Comparison of ENCODE assay signal across 1 cellular context in the genomic region with DNA sequence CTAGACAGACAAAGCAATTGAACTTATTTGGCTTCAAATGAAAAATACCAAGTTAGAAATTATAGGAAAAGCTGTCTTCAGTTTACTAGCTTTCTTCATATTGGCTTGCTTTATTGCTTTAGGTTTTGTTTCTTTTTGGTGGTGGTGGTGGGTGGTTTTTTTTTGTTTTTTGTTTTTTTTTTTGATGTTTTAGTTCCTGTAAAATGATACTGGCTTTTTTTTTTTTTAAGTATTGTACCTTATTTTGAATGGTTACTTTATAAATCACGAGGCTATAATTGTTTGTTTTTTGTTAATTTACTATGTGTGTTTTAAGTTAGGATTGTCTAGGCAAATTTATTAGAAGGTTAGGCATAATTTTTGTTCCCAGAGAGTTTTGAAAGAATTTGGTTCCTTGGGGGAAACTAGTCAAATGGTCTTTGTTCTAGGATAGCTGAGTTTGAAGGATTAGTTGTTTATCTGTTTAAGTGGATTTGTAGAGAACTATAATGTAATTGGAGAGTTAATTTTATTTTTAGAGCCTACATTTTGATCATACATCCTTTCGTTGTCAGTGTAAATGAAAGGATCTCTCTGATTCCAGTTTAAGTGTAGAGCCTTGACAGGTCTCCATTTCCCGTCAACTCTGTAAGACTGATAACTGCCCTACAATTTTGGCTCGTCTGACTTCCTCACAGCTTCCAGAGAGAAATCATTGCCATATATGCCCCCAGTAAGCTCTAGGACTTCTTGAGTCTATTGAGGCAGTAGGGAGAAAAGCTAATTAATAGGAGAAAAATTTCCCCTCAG.
TF ChIP-seq lines count a peak whose summit lies in the region.

No MANE protein-coding gene starts in this region.

TF ChIP-seq in K562, 482 proteins besides CTCF, POLR2A, EP300 and RAD21 (continued from another document and continues in another):
- TF ChIP-seq ZBTB5 (IDR thresholded peaks at IDR 0.05) (peak; percentile 71; the same call in 1 of the 2 replicates), ZNF79 (CRISPR knock-in tag; IDR thresholded peaks at IDR 0.05; ENCODE audit: low read depth) (no peak), SRF (CRISPR knock-in tag; IDR thresholded peaks at IDR 0.05) (no peak), HDGF (IDR thresholded peaks at IDR 0.05) (0 out of 2 replicates have a peak, but pooled peaks have one; percentile 80), PHB2 (IDR thresholded peaks at IDR 0.05; ENCODE audit: low read depth) (peak; percentile 66; the same call in 1 of the 2 replicates), NFRKB (IDR thresholded peaks at IDR 0.05; ENCODE audit: low read depth) (0 out of 2 replicates have a peak, but pooled peaks have one; percentile 39), TFAM (CRISPR knock-in tag; conservative IDR thresholded peaks at IDR 0.05) (no peak), HLTF (IDR thresholded peaks at IDR 0.05) (peak; percentile 90), ZMIZ1 (IDR thresholded peaks at IDR 0.05; ENCODE audit: low read depth in 2 of 2, low read length in 2 of 2) (no peak), YY1 (IDR thresholded peaks at IDR 0.05; ENCODE audit: borderline replicate concordance in 1 of 3, control insufficient read depth in 1 of 3, extremely low read depth in 1 of 3, insufficient read depth in 3 of 3, insufficient read length in 1 of 3, insufficient replicate concordance in 2 of 3, low read depth in 1 of 3, low read length in 2 of 3) (no peak), RBM25 (IDR thresholded peaks at IDR 0.05; ENCODE audit: low read depth, low read length, severe bottlenecking) (no peak), DMBX1 (CRISPR knock-in tag; IDR thresholded peaks at IDR 0.05; ENCODE audit: borderline replicate concordance) (no peak), ZNF436 (CRISPR knock-in tag; IDR thresholded peaks at IDR 0.05) (no peak), CTCFL (IDR thresholded peaks at IDR 0.05; ENCODE audit: borderline replicate concordance, insufficient read depth, low read depth, low read length, poor library complexity, severe bottlenecking) (no peak), POLR3G (IDR thresholded peaks at IDR 0.05; ENCODE audit: extremely low read depth, insufficient read length, insufficient replicate concordance) (no peak), SIX5 (IDR thresholded peaks at IDR 0.05; ENCODE audit: borderline replicate concordance in 1 of 2, insufficient read depth in 1 of 2, low read depth in 1 of 2, low read length in 2 of 2) (no peak), CEBPG (CRISPR knock-in tag; IDR thresholded peaks at IDR 0.05) (no peak), CEBPG (tag; conservative IDR thresholded peaks at IDR 0.05 in 1 of 2, IDR thresholded peaks at IDR 0.05 in 1 of 2) (no peak), KAT7 (CRISPR knock-in tag; IDR thresholded peaks at IDR 0.05; ENCODE audit: borderline replicate concordance) (0 out of 2 replicates have a peak, but pooled peaks have one; percentile 21)
- TF ChIP-seq, protein P1, sequence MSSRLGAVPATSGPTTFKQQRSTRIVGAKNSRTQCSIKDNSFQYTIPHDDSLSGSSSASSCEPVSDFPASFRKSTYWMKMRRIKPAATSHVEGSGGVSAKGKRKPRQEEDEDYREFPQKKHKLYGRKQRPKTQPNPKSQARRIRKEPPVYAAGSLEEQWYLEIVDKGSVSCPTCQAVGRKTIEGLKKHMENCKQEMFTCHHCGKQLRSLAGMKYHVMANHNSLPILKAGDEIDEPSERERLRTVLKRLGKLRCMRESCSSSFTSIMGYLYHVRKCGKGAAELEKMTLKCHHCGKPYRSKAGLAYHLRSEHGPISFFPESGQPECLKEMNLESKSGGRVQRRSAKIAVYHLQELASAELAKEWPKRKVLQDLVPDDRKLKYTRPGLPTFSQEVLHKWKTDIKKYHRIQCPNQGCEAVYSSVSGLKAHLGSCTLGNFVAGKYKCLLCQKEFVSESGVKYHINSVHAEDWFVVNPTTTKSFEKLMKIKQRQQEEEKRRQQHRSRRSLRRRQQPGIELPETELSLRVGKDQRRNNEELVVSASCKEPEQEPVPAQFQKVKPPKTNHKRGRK (tag; IDR thresholded peaks at IDR 0.05): no peak; the same call in 1 of the 2 replicates
- TF ChIP-seq, protein P2, sequence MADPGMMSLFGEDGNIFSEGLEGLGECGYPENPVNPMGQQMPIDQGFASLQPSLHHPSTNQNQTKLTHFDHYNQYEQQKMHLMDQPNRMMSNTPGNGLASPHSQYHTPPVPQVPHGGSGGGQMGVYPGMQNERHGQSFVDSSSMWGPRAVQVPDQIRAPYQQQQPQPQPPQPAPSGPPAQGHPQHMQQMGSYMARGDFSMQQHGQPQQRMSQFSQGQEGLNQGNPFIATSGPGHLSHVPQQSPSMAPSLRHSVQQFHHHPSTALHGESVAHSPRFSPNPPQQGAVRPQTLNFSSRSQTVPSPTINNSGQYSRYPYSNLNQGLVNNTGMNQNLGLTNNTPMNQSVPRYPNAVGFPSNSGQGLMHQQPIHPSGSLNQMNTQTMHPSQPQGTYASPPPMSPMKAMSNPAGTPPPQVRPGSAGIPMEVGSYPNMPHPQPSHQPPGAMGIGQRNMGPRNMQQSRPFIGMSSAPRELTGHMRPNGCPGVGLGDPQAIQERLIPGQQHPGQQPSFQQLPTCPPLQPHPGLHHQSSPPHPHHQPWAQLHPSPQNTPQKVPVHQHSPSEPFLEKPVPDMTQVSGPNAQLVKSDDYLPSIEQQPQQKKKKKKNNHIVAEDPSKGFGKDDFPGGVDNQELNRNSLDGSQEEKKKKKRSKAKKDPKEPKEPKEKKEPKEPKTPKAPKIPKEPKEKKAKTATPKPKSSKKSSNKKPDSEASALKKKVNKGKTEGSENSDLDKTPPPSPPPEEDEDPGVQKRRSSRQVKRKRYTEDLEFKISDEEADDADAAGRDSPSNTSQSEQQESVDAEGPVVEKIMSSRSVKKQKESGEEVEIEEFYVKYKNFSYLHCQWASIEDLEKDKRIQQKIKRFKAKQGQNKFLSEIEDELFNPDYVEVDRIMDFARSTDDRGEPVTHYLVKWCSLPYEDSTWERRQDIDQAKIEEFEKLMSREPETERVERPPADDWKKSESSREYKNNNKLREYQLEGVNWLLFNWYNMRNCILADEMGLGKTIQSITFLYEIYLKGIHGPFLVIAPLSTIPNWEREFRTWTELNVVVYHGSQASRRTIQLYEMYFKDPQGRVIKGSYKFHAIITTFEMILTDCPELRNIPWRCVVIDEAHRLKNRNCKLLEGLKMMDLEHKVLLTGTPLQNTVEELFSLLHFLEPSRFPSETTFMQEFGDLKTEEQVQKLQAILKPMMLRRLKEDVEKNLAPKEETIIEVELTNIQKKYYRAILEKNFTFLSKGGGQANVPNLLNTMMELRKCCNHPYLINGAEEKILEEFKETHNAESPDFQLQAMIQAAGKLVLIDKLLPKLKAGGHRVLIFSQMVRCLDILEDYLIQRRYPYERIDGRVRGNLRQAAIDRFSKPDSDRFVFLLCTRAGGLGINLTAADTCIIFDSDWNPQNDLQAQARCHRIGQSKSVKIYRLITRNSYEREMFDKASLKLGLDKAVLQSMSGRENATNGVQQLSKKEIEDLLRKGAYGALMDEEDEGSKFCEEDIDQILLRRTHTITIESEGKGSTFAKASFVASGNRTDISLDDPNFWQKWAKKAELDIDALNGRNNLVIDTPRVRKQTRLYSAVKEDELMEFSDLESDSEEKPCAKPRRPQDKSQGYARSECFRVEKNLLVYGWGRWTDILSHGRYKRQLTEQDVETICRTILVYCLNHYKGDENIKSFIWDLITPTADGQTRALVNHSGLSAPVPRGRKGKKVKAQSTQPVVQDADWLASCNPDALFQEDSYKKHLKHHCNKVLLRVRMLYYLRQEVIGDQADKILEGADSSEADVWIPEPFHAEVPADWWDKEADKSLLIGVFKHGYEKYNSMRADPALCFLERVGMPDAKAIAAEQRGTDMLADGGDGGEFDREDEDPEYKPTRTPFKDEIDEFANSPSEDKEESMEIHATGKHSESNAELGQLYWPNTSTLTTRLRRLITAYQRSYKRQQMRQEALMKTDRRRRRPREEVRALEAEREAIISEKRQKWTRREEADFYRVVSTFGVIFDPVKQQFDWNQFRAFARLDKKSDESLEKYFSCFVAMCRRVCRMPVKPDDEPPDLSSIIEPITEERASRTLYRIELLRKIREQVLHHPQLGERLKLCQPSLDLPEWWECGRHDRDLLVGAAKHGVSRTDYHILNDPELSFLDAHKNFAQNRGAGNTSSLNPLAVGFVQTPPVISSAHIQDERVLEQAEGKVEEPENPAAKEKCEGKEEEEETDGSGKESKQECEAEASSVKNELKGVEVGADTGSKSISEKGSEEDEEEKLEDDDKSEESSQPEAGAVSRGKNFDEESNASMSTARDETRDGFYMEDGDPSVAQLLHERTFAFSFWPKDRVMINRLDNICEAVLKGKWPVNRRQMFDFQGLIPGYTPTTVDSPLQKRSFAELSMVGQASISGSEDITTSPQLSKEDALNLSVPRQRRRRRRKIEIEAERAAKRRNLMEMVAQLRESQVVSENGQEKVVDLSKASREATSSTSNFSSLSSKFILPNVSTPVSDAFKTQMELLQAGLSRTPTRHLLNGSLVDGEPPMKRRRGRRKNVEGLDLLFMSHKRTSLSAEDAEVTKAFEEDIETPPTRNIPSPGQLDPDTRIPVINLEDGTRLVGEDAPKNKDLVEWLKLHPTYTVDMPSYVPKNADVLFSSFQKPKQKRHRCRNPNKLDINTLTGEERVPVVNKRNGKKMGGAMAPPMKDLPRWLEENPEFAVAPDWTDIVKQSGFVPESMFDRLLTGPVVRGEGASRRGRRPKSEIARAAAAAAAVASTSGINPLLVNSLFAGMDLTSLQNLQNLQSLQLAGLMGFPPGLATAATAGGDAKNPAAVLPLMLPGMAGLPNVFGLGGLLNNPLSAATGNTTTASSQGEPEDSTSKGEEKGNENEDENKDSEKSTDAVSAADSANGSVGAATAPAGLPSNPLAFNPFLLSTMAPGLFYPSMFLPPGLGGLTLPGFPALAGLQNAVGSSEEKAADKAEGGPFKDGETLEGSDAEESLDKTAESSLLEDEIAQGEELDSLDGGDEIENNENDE (IDR thresholded peaks at IDR 0.05; ENCODE audit: low read depth, low read length): no peak
